24 cellular contexts compared by ENCODE assay signal in genomic region chr1:100100202-100100601, GRCh38. TPM values are rescaled to one million over a fixed set of nuclear protein-coding genes. Genes with fewer than 3 reads are reported as not detected.
A peak's percentile ranks its signal among the peaks of the same experiment; 100 is the strongest.
DNase-seq lines count a peak whose midpoint lies in the region; ATAC-seq, FAIRE-seq and TF ChIP-seq lines count a peak whose summit lies in the region.
"Had no signal": no experiment of that assay in that cellular context is flagged by ENCODE, and none has a peak within 500 bp of the region (broad histone marks: within the 10 kb centered on the region; RNA-seq: fewer than 3 reads in every experiment).

No MANE protein-coding gene starts in this region.

- no peaks in the 10 kb centered on the region for H3K9me1 ChIP-seq in K562 (ENCODE audit: control insufficient read depth, insufficient read depth, low read length)

- no peaks in the 10 kb centered on the region for H4K20me1 ChIP-seq in K562 (replicated peaks; ENCODE audit: control insufficient read depth, insufficient read depth, low read length)

- in situ Hi-C loops in K562 (cut with MboI) (no loop called here), GM13976 (cut with MboI; ENCODE audit: low sequenced_read_pairs, unreplicated experiment) (no loop called here)

- H3K4me1 ChIP-seq in K562 (replicated peaks in 1 of 2; ENCODE audit: control insufficient read depth in 2 of 2, insufficient read depth in 2 of 2, low read length in 2 of 2) = peaks cover 0 to 3% of the 10 kb centered on the region in 2 experiments; a peak in 1 of 5 replicates
- H3K4me1 ChIP-seq: pancreas, spleen had no signal

- CTCF ChIA-PET in K562 (lab: Yijun Ruan, JAX; ENCODE audit: low intra/inter-chr PET ratio) = interaction anchor here (0.6 kb wide), 1 partner anchor 14 kb away, joined by 5 read pairs; no protein-coding TSS in a partner anchor

- H3K9me3 Mint-ChIP-seq in HFFc6 = no peaks in the 10 kb centered on the region
- H3K9me3 Mint-ChIP-seq: CD8-positive, alpha-beta T cell; GM23338; nephron; stimulated activated effector memory CD8-positive, alpha-beta T cell treated with anti-CD3 and anti-CD28 coated beads, Interleukin-12 subunit alpha, Interleukin-12 subunit beta, amount 100 ng/mL, for 72 hours had no signal

- ATAC-seq in K562 = peak; percentile 64
- ATAC-seq: CD8-positive, alpha-beta T cell; GM23338; pancreas; stimulated activated effector memory CD8-positive, alpha-beta T cell treated with anti-CD3 and anti-CD28 coated beads, Interleukin-12 subunit alpha, Interleukin-12 subunit beta, amount 100 ng/mL, for 72 hours had no signal

- no peak overlapping the region for H2AFZ ChIP-seq in K562 (ENCODE audit: low read depth, low read length)
- H2AFZ ChIP-seq: GM23338 had no signal

- FAIRE-seq in K562 (lab: Jason Lieb, UNC) = peak; percentile 58
- FAIRE-seq: islet of Langerhans, pancreas had no signal

- no peak for TF ChIP-seq CTCF in HFFc6 (IDR thresholded peaks at IDR 0.05)
- no peak for TF ChIP-seq CTCF in K562 (IDR thresholded peaks at IDR 0.05 in 2 of 3, conservative IDR thresholded peaks at IDR 0.05 in 1 of 3; ENCODE audit: insufficient read depth in 2 of 3, low read depth in 1 of 3, low read length in 3 of 3)
- no peak for TF ChIP-seq CTCF in GM13976 (IDR thresholded peaks at IDR 0.05; ENCODE audit: borderline replicate concordance, control extremely low read depth, extremely low read depth, insufficient read depth, missing control alignments)

- no peak for TF ChIP-seq RAD21 in K562 (CRISPR knock-in tag; conservative IDR thresholded peaks at IDR 0.05 in 1 of 2, IDR thresholded peaks at IDR 0.05 in 1 of 2)

- no peak overlapping the region for H3K9ac ChIP-seq in K562 (ENCODE audit: insufficient read depth in 1 of 2, low read depth in 2 of 2, low read length in 2 of 2)

- H3K36me3 ChIP-seq in K562 (ENCODE audit: control insufficient read depth, insufficient read depth, low read length) = peaks cover 89% of the 10 kb centered on the region

- H3K27ac ChIP-seq in K562 (ENCODE audit: extremely low read depth, low read depth, low read length) = no peak overlapping the region
- H3K27ac ChIP-seq: pancreas, right atrium auricular region, spleen had no signal

- H3K27ac Mint-ChIP-seq in HFFc6 = peak overlapping the region; percentile 32; the same call in 1 of the 2 replicates
- H3K27ac Mint-ChIP-seq: CD8-positive, alpha-beta T cell; GM23338; nephron; stimulated activated effector memory CD8-positive, alpha-beta T cell treated with anti-CD3 and anti-CD28 coated beads, Interleukin-12 subunit alpha, Interleukin-12 subunit beta, amount 100 ng/mL, for 72 hours had no signal

- peak; percentile 35; the same call in 1 of the 2 replicates for TF ChIP-seq EP300 in K562 (IDR thresholded peaks at IDR 0.05; ENCODE audit: low read length)

- no peak for TF ChIP-seq POLR2A in K562 (conservative IDR thresholded peaks at IDR 0.05)

- POLR2A ChIA-PET in K562 (lab: Yijun Ruan, JAX) = no interaction called here

- H3K36me3 Mint-ChIP-seq in HFFc6 (ENCODE audit: low read depth) = peaks cover 7% of the 10 kb centered on the region

- H3K4me3 ChIP-seq in K562 = no peak overlapping the region
- H3K4me3 ChIP-seq: GM23338, pancreas, right atrium auricular region, spleen had no signal

- H3K27me3 ChIP-seq in K562 (ENCODE audit: control insufficient read depth in 2 of 2, insufficient read depth in 2 of 2, low read length in 2 of 2) = no peaks in the 10 kb centered on the region
- H3K27me3 ChIP-seq: pancreas, right atrium auricular region, spleen had no signal

- H3K27me3 Mint-ChIP-seq in HFFc6 (ENCODE audit: insufficient read depth) = no peaks in the 10 kb centered on the region

- intact Hi-C loops in K562 (cut with micrococcal nuclease) = no loop called here

- BruUV-seq in K562 (replicated peaks; lab: Mats Ljungman, UMichigan) = no TSS peak

- WGBS in K562 (ENCODE audit: insufficient coverage, low coverage, missing lambda C conversion rate) = 13% methylated on average over 1 of the region's 1 CpG

- DNase-seq in AG08396 (ENCODE audit: low spot score) (peak; percentile 55), HFFc6 (peak; percentile 47), K562 (ENCODE audit: extremely low read depth in 1 of 4, low spot score in 3 of 4) (peak in 2 of 4 experiments; percentile 16 to 21), kidney glomerular epithelial cell (lab: John Stamatoyannopoulos, UW) (peak; percentile 6), T-helper 2 cell (no peak), SIG-M5 treated with dmso at 0.1 percent for 504 hours (lab: John Stamatoyannopoulos, UW; ENCODE audit: unreplicated experiment) (no peak), GM13976 (ENCODE audit: low spot score) (no peak), NCI-H446 (lab: John Stamatoyannopoulos, UW) (no peak)
- DNase-seq: activated naive CD4-positive, alpha-beta T cell treated with anti-CD3 and anti-CD28 coated beads, Interleukin-2, amount 50 U/mL, for 16 hours; anterior cingulate cortex; CD8-positive, alpha-beta T cell; foreskin melanocyte; hippocampal formation; Karpas-422; midbrain; NCI-H524 treated with DMSO at 0.1 percent for 48 hours; pancreas; spleen; stimulated activated CD4-positive, alpha-beta T cell treated with anti-CD3 and anti-CD28 coated beads, Interleukin-2, amount 100 ng/mL, for 48 hours had no signal

- no peaks in the 10 kb centered on the region for H3K79me2 ChIP-seq in K562 (ENCODE audit: control insufficient read depth, insufficient read depth, low read length)

- no peaks in the 10 kb centered on the region for H3K9me3 ChIP-seq in K562 (replicated peaks; ENCODE audit: control insufficient read depth, insufficient read depth, low read depth, low read length)
- H3K9me3 ChIP-seq: pancreas, right atrium auricular region had no signal

- no peak overlapping the region for H3K4me3 Mint-ChIP-seq in HFFc6
- H3K4me3 Mint-ChIP-seq: CD8-positive, alpha-beta T cell; GM23338; nephron; stimulated activated effector memory CD8-positive, alpha-beta T cell treated with anti-CD3 and anti-CD28 coated beads, Interleukin-12 subunit alpha, Interleukin-12 subunit beta, amount 100 ng/mL, for 72 hours had no signal

- no peak overlapping the region for H3K4me2 ChIP-seq in K562 (ENCODE audit: insufficient read depth, low read length)
- H3K4me2 ChIP-seq: GM23338 had no signal

- H3K4me1 Mint-ChIP-seq in HFFc6 (ENCODE audit: low read depth) = peaks cover 14% of the 10 kb centered on the region
- H3K4me1 Mint-ChIP-seq: GM23338; nephron; stimulated activated effector memory CD8-positive, alpha-beta T cell treated with anti-CD3 and anti-CD28 coated beads, Interleukin-12 subunit alpha, Interleukin-12 subunit beta, amount 100 ng/mL, for 72 hours had no signal

TF ChIP-seq in K562, 482 proteins besides CTCF, POLR2A, EP300 and RAD21 (continues in another document):
- peak; percentile 53; the same call in 1 of the 2 replicates for TF ChIP-seq SMARCA4 (IDR thresholded peaks at IDR 0.05)
- TF ChIP-seq NCOA6 (IDR thresholded peaks at IDR 0.05) = no peak
- no peak for TF ChIP-seq RBM25 (IDR thresholded peaks at IDR 0.05; ENCODE audit: low read depth, low read length, severe bottlenecking)
- TF ChIP-seq MTA1 (IDR thresholded peaks at IDR 0.05; ENCODE audit: borderline replicate concordance) = no peak

RNA-seq across cellular contexts. Expression of gene SASS6, which starts 32.5 kb away (rescaled TPM):
- total RNA-seq in HFFc6 (2021; fragmentation: NEBNext Ultra II Directional; extraction: Animal tissue kit (Norgen Biotek cat#: 25700)) = 1 to 10 TPM; 2.8 to 4.8 (median 4.2) TPM
- 6.0 and 37.1 TPM in 2 replicates for total RNA-seq in K562 (2011; cell fraction: chromatin; rRNA removed; ENCODE audit: low replicate concordance)
- total RNA-seq in K562 (2011; cell fraction: nucleolus; rRNA removed) = 3.0 and 4.3 TPM in 2 replicates
- 8.9 and 14.3 TPM in 2 replicates for total RNA-seq in K562 (2011; cell fraction: nucleoplasm; rRNA removed)
- total RNA-seq in K562 (2014; rRNA removed) = 14.8 and 15.4 TPM in 2 replicates
- total RNA-seq in K562 (2014; rRNA removed; fragmentation: Illumina TruSeq; extraction: Trizol) = 34.1 and 38.3 TPM in 2 replicates
- total RNA-seq in K562 (2015; rRNA removed; fragmentation: Illumina TruSeq; extraction: Trizol) = 28.8 and 32.9 TPM in 2 replicates
- total RNA-seq in K562 (2021) = 18.0 and 18.7 TPM in 2 replicates
- 8.4 and 11.6 TPM in 2 replicates for polyA plus RNA-seq in K562 (2011; rRNA removed)
- 0.83 and 2.3 TPM in 2 replicates for polyA plus RNA-seq in K562 (2011; cell fraction: cytosol; rRNA removed)
- 11.5 and 13.1 TPM in 2 replicates for polyA plus RNA-seq in K562 (2011; cell fraction: nucleus; rRNA removed)
- 11.9 and 12.3 TPM in 2 replicates for polyA plus RNA-seq in K562 (2012)
- polyA plus RNA-seq in K562 (2014; fragmentation: Illumina TruSeq; extraction: Trizol) = 22.4 and 29.2 TPM in 2 replicates
- 10 to 100 TPM; 14.7 to 16.4 TPM for polyA plus RNA-seq in K562 (2014; fragmentation: Nextera tagmentation; extraction: Ambion mirVana)
- 14.9 and 18.5 TPM in 2 replicates for polyA plus RNA-seq in K562 (2014; rRNA removed)
- 10.3 and 10.6 TPM in 2 replicates for polyA minus RNA-seq in K562 (2011; rRNA and poly(A)+ RNA removed)
- 3.1 and 3.6 TPM in 2 replicates for polyA minus RNA-seq in K562 (2011; cell fraction: cytosol; rRNA and poly(A)+ RNA removed)
- polyA minus RNA-seq in K562 (2011; cell fraction: nucleus; rRNA and poly(A)+ RNA removed) = 6.6 and 12.7 TPM in 2 replicates

RNA-seq across cellular contexts. Expression of gene TRMT13, which starts 32.8 kb away (rescaled TPM):
- total RNA-seq in HFFc6 (2021; fragmentation: NEBNext Ultra II Directional; extraction: Animal tissue kit (Norgen Biotek cat#: 25700)) = 10 to 100 TPM in 5 of 6 experiments, 1 to 10 TPM in 1; 9.9 to 13.0 (median 12.0) TPM
- 19.3 and 67.4 TPM in 2 replicates for total RNA-seq in K562 (2011; cell fraction: chromatin; rRNA removed; ENCODE audit: low replicate concordance)
- total RNA-seq in K562 (2011; cell fraction: nucleolus; rRNA removed) = 7.8 and 12.4 TPM in 2 replicates
- total RNA-seq in K562 (2011; cell fraction: nucleoplasm; rRNA removed) = 20.9 and 33.7 TPM in 2 replicates
- total RNA-seq in K562 (2014; rRNA removed) = 22.0 and 24.2 TPM in 2 replicates
- total RNA-seq in K562 (2014; rRNA removed; fragmentation: Illumina TruSeq; extraction: Trizol) = 30.9 and 32.3 TPM in 2 replicates
- total RNA-seq in K562 (2015; rRNA removed; fragmentation: Illumina TruSeq; extraction: Trizol) = 26.8 and 28.9 TPM in 2 replicates
- total RNA-seq in K562 (2021) = 18.7 and 22.3 TPM in 2 replicates
- 26.8 and 33.0 TPM in 2 replicates for polyA plus RNA-seq in K562 (2011; rRNA removed)
- polyA plus RNA-seq in K562 (2011; cell fraction: cytosol; rRNA removed) = 1.8 and 4.8 TPM in 2 replicates
- 50.2 and 65.6 TPM in 2 replicates for polyA plus RNA-seq in K562 (2011; cell fraction: nucleus; rRNA removed)
- polyA plus RNA-seq in K562 (2012) = 15.6 and 16.2 TPM in 2 replicates
- 26.3 and 31.1 TPM in 2 replicates for polyA plus RNA-seq in K562 (2014; fragmentation: Illumina TruSeq; extraction: Trizol)
- 10 to 100 TPM; 24.2 to 24.3 TPM for polyA plus RNA-seq in K562 (2014; fragmentation: Nextera tagmentation; extraction: Ambion mirVana)
- 25.6 and 30.3 TPM in 2 replicates for polyA plus RNA-seq in K562 (2014; rRNA removed)
- 24.7 and 30.4 TPM in 2 replicates for polyA minus RNA-seq in K562 (2011; rRNA and poly(A)+ RNA removed)
- 5.4 and 12.7 TPM in 2 replicates for polyA minus RNA-seq in K562 (2011; cell fraction: cytosol; rRNA and poly(A)+ RNA removed)
- polyA minus RNA-seq in K562 (2011; cell fraction: nucleus; rRNA and poly(A)+ RNA removed) = 27.5 and 45.0 TPM in 2 replicates

Comparison
In these comparisons a context has a peak if more than half of its experiments do, and no peak if none do; other contexts are left out.
1. DNase-seq: peak in AG08396 (single experiment), HFFc6 (single experiment) and kidney glomerular epithelial cell (single experiment); none in T-helper 2 cell (0 of 5), SIG-M5 treated with dmso at 0.1 percent for 504 hours (single experiment), GM13976 (single experiment) and NCI-H446 (0 of 2).